Comparison of ENCODE assay signal across 22 cellular contexts in genomic region chr1:194723067-194723466, GRCh38.
"Had no signal": no experiment of that assay in that cellular context is flagged by ENCODE, and none has a peak within 500 bp of the region (broad histone marks: within the 10 kb centered on the region; RNA-seq: fewer than 3 reads in every experiment).

No MANE protein-coding gene starts in this region.

- H3K4me1 Mint-ChIP-seq: activated CD4-positive, alpha-beta T cell treated with anti-CD3 and anti-CD28 coated beads for 36 hours; activated naive CD8-positive, alpha-beta T cell treated with anti-CD3 and anti-CD28 coated beads for 36 hours; memory B cell; WTC11 had no signal

- H3K27ac ChIP-seq: gastroesophageal sphincter, parathyroid adenoma, thyroid gland had no signal

- H3K27ac Mint-ChIP-seq: activated CD4-positive, alpha-beta T cell treated with anti-CD3 and anti-CD28 coated beads for 36 hours; activated naive CD8-positive, alpha-beta T cell treated with anti-CD3 and anti-CD28 coated beads for 36 hours; memory B cell; WTC11 had no signal

- ATAC-seq: activated CD4-positive, alpha-beta T cell treated with anti-CD3 and anti-CD28 coated beads for 36 hours; gastroesophageal sphincter; left cardiac atrium; right cardiac atrium; stimulated activated naive CD8-positive, alpha-beta T cell treated with anti-CD3 and anti-CD28 coated beads, Interleukin-15, Interleukin-2, amounts not matched to agents 100 U/mL and 50 U/mL, for 24 hours; WTC11 had no signal

- FAIRE-seq: endometrium, islet of Langerhans had no signal

- H3K9me3 ChIP-seq: thyroid gland had no signal

- H3K9ac ChIP-seq: parathyroid adenoma had no signal

- H3K27me3 ChIP-seq: gastroesophageal sphincter, thyroid gland had no signal

- H3K9me3 Mint-ChIP-seq: activated naive CD8-positive, alpha-beta T cell treated with anti-CD3 and anti-CD28 coated beads for 36 hours had no signal

- H3K4me3 ChIP-seq: gastroesophageal sphincter, thyroid gland had no signal

- H3K36me3 ChIP-seq: gastroesophageal sphincter, thyroid gland had no signal

- H3K27me3 Mint-ChIP-seq: activated CD4-positive, alpha-beta T cell treated with anti-CD3 and anti-CD28 coated beads for 36 hours; activated naive CD8-positive, alpha-beta T cell treated with anti-CD3 and anti-CD28 coated beads for 36 hours; memory B cell had no signal

- H3K4me3 Mint-ChIP-seq: activated CD4-positive, alpha-beta T cell treated with anti-CD3 and anti-CD28 coated beads for 36 hours; activated naive CD8-positive, alpha-beta T cell treated with anti-CD3 and anti-CD28 coated beads for 36 hours; memory B cell; WTC11 had no signal

- DNase-seq: activated CD4-positive, alpha-beta T cell treated with anti-CD3 and anti-CD28 coated beads for 36 hours; activated CD4-positive, alpha-beta T cell treated with anti-CD3 and anti-CD28 coated beads, Interleukin-2, amount 50 U/mL, for 48 hours; activated naive CD4-positive, alpha-beta T cell treated with Interleukin-2 at 50 U/mL for 16 hours; activated naive CD8-positive, alpha-beta T cell treated with anti-CD3 and anti-CD28 coated beads for 36 hours; activated T-cell treated with anti-CD3 and anti-CD28 coated beads, Interleukin-2, amount 50 U/mL, for 48 hours; amniotic stem cell; erythroblast; head of caudate nucleus; hypothalamus; left cardiac atrium; nucleus accumbens; right cardiac atrium; stimulated activated CD4-positive, alpha-beta T cell treated with anti-CD3 and anti-CD28 coated beads, Interleukin-4, amount 100 ng/mL, for 24 hours; stimulated activated naive CD8-positive, alpha-beta T cell treated with anti-CD3 and anti-CD28 coated beads, Interleukin-15, Interleukin-2, amounts not matched to agents 100 U/mL and 50 U/mL, for 24 hours; T-helper 1 cell; thyroid gland had no signal

- H2AFZ ChIP-seq: parathyroid adenoma had no signal

- H3K4me1 ChIP-seq: gastroesophageal sphincter, parathyroid adenoma, thyroid gland had no signal

- H3K79me2 ChIP-seq: parathyroid adenoma had no signal

- H3K36me3 Mint-ChIP-seq: activated naive CD8-positive, alpha-beta T cell treated with anti-CD3 and anti-CD28 coated beads for 36 hours; memory B cell; WTC11 had no signal
